In genomic region chr7:17929647-17930395, GRCh38 we compare ENCODE assay signal across 23 cellular contexts.
"Had no signal": no experiment of that assay in that cellular context is flagged by ENCODE, and none has a peak within 500 bp of the region (broad histone marks: within the 10 kb centered on the region; RNA-seq: fewer than 3 reads in every experiment).

No MANE protein-coding gene starts in this region.

- H3K9me3 Mint-ChIP-seq: activated B cell treated with CpG ODN at 0.5 μM for 24 hours; activated CD4-positive, alpha-beta memory T cell treated with anti-CD3 and anti-CD28 coated beads for 36 hours; activated naive CD4-positive, alpha-beta T cell treated with anti-CD3 and anti-CD28 coated beads, Interleukin-2, amount 10 ng/mL, durations not matched to agents 7 days and 5 days; effector memory CD8-positive, alpha-beta T cell; neural crest cell; T-helper 1 cell treated with Interleukin-12 subunit alpha and Interleukin-12 subunit beta and Interleukin-4 antibody, amounts not matched to agents 30 μg/mL and 1 μg/mL, for 36 hours had no signal

- H3K4me1 ChIP-seq: breast epithelium, colonic mucosa had no signal

- FAIRE-seq: endothelial cell of umbilical vein had no signal

- H3K27ac ChIP-seq: colonic mucosa, dorsolateral prefrontal cortex, left ventricle myocardium inferior, spleen, stomach, suprapubic skin, tibial nerve had no signal

- H3K4me1 Mint-ChIP-seq: neural crest cell had no signal

- H3K4me3 Mint-ChIP-seq: activated B cell treated with CpG ODN at 0.5 μM for 24 hours; activated CD4-positive, alpha-beta memory T cell treated with anti-CD3 and anti-CD28 coated beads for 36 hours; activated CD8-positive, alpha-beta memory T cell treated with anti-CD3 and anti-CD28 coated beads, Interleukin-2, amount 10 ng/mL, durations not matched to agents 7 days and 5 days; activated naive CD4-positive, alpha-beta T cell treated with anti-CD3 and anti-CD28 coated beads, Interleukin-2, amount 10 ng/mL, durations not matched to agents 7 days and 5 days; effector memory CD8-positive, alpha-beta T cell; neural crest cell; T-helper 1 cell treated with Interleukin-12 subunit alpha and Interleukin-12 subunit beta and Interleukin-4 antibody, amounts not matched to agents 30 μg/mL and 1 μg/mL, for 36 hours had no signal

- H3K4me3 ChIP-seq: breast epithelium, colonic mucosa, dorsolateral prefrontal cortex, left ventricle myocardium inferior, spleen, stomach, suprapubic skin, tibial nerve had no signal

- ATAC-seq: activated CD8-positive, alpha-beta memory T cell treated with anti-CD3 and anti-CD28 coated beads, Interleukin-2, amount 10 ng/mL, durations not matched to agents 7 days and 5 days; effector memory CD8-positive, alpha-beta T cell; esophagus mucosa; naive thymus-derived CD4-positive, alpha-beta T cell had no signal

- H3K9me3 ChIP-seq: breast epithelium, colonic mucosa, left ventricle myocardium inferior, spleen, stomach, suprapubic skin, tibial nerve had no signal

- H3K27me3 Mint-ChIP-seq: activated B cell treated with CpG ODN at 0.5 μM for 24 hours; activated CD4-positive, alpha-beta memory T cell treated with anti-CD3 and anti-CD28 coated beads for 36 hours; activated CD8-positive, alpha-beta memory T cell treated with anti-CD3 and anti-CD28 coated beads, Interleukin-2, amount 10 ng/mL, durations not matched to agents 7 days and 5 days; activated naive CD4-positive, alpha-beta T cell treated with anti-CD3 and anti-CD28 coated beads, Interleukin-2, amount 10 ng/mL, durations not matched to agents 7 days and 5 days; effector memory CD8-positive, alpha-beta T cell; naive thymus-derived CD4-positive, alpha-beta T cell had no signal

- H3K36me3 ChIP-seq: breast epithelium, colonic mucosa, left ventricle myocardium inferior, spleen, stomach, suprapubic skin, tibial nerve had no signal

- H3K27ac Mint-ChIP-seq: activated B cell treated with CpG ODN at 0.5 μM for 24 hours; activated CD4-positive, alpha-beta memory T cell treated with anti-CD3 and anti-CD28 coated beads for 36 hours; activated CD8-positive, alpha-beta memory T cell treated with anti-CD3 and anti-CD28 coated beads, Interleukin-2, amount 10 ng/mL, durations not matched to agents 7 days and 5 days; activated naive CD4-positive, alpha-beta T cell treated with anti-CD3 and anti-CD28 coated beads, Interleukin-2, amount 10 ng/mL, durations not matched to agents 7 days and 5 days; effector memory CD8-positive, alpha-beta T cell; T-helper 1 cell treated with Interleukin-12 subunit alpha and Interleukin-12 subunit beta and Interleukin-4 antibody, amounts not matched to agents 30 μg/mL and 1 μg/mL, for 36 hours had no signal

- DNase-seq: activated B cell treated with CpG ODN at 0.5 μM for 24 hours; activated CD4-positive, alpha-beta memory T cell treated with anti-CD3 and anti-CD28 coated beads for 36 hours; activated CD4-positive, alpha-beta T cell treated with anti-CD3 and anti-CD28 coated beads for 4 hours; activated CD8-positive, alpha-beta memory T cell treated with anti-CD3 and anti-CD28 coated beads, Interleukin-2, amount 10 ng/mL, durations not matched to agents 7 days and 5 days; activated naive CD4-positive, alpha-beta T cell treated with anti-CD3 and anti-CD28 coated beads, Interleukin-2, amount 10 ng/mL, durations not matched to agents 7 days and 5 days; colonic mucosa; dorsolateral prefrontal cortex; effector memory CD8-positive, alpha-beta T cell; foreskin melanocyte; left ventricle myocardium inferior; naive thymus-derived CD4-positive, alpha-beta T cell; occipital lobe; spleen; stimulated activated CD4-positive, alpha-beta T cell treated with anti-CD3 and anti-CD28 coated beads, Interleukin-4, amount 100 ng/mL, for 1 hour; stomach; T1000 had no signal

- H3K27me3 ChIP-seq: breast epithelium, colonic mucosa, dorsolateral prefrontal cortex, spleen, stomach, suprapubic skin, tibial nerve had no signal
